Comparison of ENCODE assay signal across 10 cellular contexts in the genomic region with DNA sequence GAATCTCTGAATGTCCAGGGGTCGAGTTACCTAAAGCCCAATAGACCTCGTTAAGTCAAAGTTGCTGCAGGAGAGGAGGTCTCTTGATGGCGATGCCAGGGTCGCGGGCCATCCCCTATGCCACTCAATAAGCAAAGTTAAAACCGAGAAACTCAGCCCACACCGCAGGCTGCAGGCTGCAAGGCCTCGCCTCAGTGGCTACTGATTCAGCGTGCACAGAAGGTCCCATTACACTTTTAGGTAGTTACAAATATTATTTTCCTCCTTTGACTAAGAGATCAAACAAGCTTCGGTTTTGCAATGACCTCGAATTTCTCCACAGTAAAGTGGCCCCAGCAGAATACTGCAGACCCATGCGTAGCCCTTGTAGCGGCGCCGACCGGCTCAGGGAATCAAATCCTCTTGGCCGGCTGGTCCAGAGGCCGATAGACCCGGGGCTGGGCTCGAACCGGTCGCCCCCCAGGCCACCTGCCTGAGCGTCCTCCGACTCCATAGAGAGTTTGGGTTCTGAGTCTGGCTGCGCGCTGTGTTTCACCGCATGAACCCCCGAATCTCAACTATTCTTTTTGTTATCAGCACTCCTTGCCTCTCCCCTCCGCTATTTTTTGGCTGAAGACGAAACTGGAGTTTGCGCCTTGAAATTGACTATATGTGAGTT. TPM values are rescaled to one million over a fixed set of nuclear protein-coding genes. Genes with fewer than 3 reads are reported as not detected.
DNase-seq lines count a peak whose midpoint lies in the region; ATAC-seq and TF ChIP-seq lines count a peak whose summit lies in the region.
"Had no signal": no experiment of that assay in that cellular context is flagged by ENCODE, and none has a peak within 500 bp of the region (broad histone marks: within the 10 kb centered on the region; RNA-seq: fewer than 3 reads in every experiment).

No MANE protein-coding gene starts in this region.

- no peak for TF ChIP-seq POLR2A in thyroid gland (IDR thresholded peaks at IDR 0.05)

- no TSS peak for BruUV-seq in mammary epithelial cell (replicated peaks; lab: Mats Ljungman, UMichigan)

- H3K79me1 ChIP-seq in mesendoderm (ENCODE audit: low read length): no peaks in the 10 kb centered on the region

- H3K27ac Mint-ChIP-seq in activated T-helper 2 cell treated with anti-CD3 and anti-CD28 coated beads, Interferon-gamma antibody, Interleukin-2, Interleukin-4, amounts not matched to agents 10 μg/mL and 5 μg/mL and 100 μg/mL, durations not matched to agents 14 hours and 24 hours and 36 hours: no peak overlapping the region

- DNase-seq in GM06990 (ENCODE audit: extremely low read depth, insufficient read length) (peak; percentile 25), mesendoderm (peak; percentile 8), mammary epithelial cell (no peak), HAP-1 (ENCODE audit: low spot score in 2 of 2) (no peak), thyroid gland (no peak)
- DNase-seq in activated T-helper 2 cell treated with anti-CD3 and anti-CD28 coated beads, Interferon-gamma antibody, Interleukin-2, Interleukin-4, amounts not matched to agents 10 μg/mL and 5 μg/mL and 100 μg/mL, durations not matched to agents 14 hours and 24 hours and 36 hours (ENCODE audit: low spot score): no peak
- DNase-seq: Karpas-422 had no signal

- peaks cover 45% of the 10 kb centered on the region for H3K27me3 Mint-ChIP-seq in activated T-helper 2 cell treated with anti-CD3 and anti-CD28 coated beads, Interferon-gamma antibody, Interleukin-2, Interleukin-4, amounts not matched to agents 10 μg/mL and 5 μg/mL and 100 μg/mL, durations not matched to agents 14 hours and 24 hours and 36 hours (ENCODE audit: low read depth)

- no peaks in the 10 kb centered on the region for H3K79me2 ChIP-seq in mesendoderm (ENCODE audit: control insufficient read depth, insufficient read depth, low read length)
- H3K79me2 ChIP-seq in mammary epithelial cell (ENCODE audit: insufficient read depth, low read length): no peaks in the 10 kb centered on the region

- H3K4me2 ChIP-seq in mesendoderm (ENCODE audit: low read length) (peak overlapping the region; percentile 52), mammary epithelial cell (ENCODE audit: insufficient read depth, low read depth, low read length) (no peak overlapping the region)

- no peaks in the 10 kb centered on the region for H3K9me3 Mint-ChIP-seq in activated T-helper 2 cell treated with anti-CD3 and anti-CD28 coated beads, Interferon-gamma antibody, Interleukin-2, Interleukin-4, amounts not matched to agents 10 μg/mL and 5 μg/mL and 100 μg/mL, durations not matched to agents 14 hours and 24 hours and 36 hours

- ATAC-seq in GM21723 (IDR thresholded peaks at IDR 0.05; ENCODE audit: unreplicated experiment): peak; percentile 34
- no peak for ATAC-seq in HG03097 (IDR thresholded peaks at IDR 0.05; ENCODE audit: low FRiP score, unreplicated experiment)

- no peaks in the 10 kb centered on the region for H3K4me1 ChIP-seq in mesendoderm (ENCODE audit: control insufficient read depth, low read depth, low read length)
- H3K4me1 ChIP-seq in mammary epithelial cell (ENCODE audit: insufficient read depth, low read length): peaks cover 9% of the 10 kb centered on the region
- H3K4me1 ChIP-seq in HAP-1: no peaks in the 10 kb centered on the region
- peaks cover 7 to 14% of the 10 kb centered on the region in 2 donors for H3K4me1 ChIP-seq in thyroid gland

- no peaks in the 10 kb centered on the region for H4K20me1 ChIP-seq in mammary epithelial cell (ENCODE audit: insufficient read depth, low read length)

- WGBS in mesendoderm (ENCODE audit: extremely low coverage, insufficient coverage, low lambda C conversion rate): no CpG with 5 or more reads among the region's 31 CpGs
- WGBS in mammary epithelial cell (ENCODE audit: low coverage, missing lambda C conversion rate): 66% methylated on average over 26 of the region's 31 CpGs
- WGBS in thyroid gland, 2 donors: 45% methylated on average over 31 of the region's 31 CpGs

- no peak overlapping the region for H3K4ac ChIP-seq in mesendoderm (ENCODE audit: low read depth, low read length)

- TF ChIP-seq CTCF in GM06990 (IDR thresholded peaks at IDR 0.05; ENCODE audit: insufficient read depth, low read length, poor library complexity, severe bottlenecking) (no peak), mammary epithelial cell (conservative IDR thresholded peaks at IDR 0.05 in 1 of 2, IDR thresholded peaks at IDR 0.05 in 1 of 2; ENCODE audit: extremely low read depth in 1 of 2, insufficient read depth in 1 of 2, low read depth in 1 of 2, low read length in 2 of 2) (no peak), thyroid gland (IDR thresholded peaks at IDR 0.05) (no peak)

- H3K4me3 ChIP-seq in GM06990 (replicated peaks; ENCODE audit: low read depth, low read length) (no peak overlapping the region; the same call in 1 of the 2 replicates), mesendoderm (ENCODE audit: low read length) (no peak overlapping the region), mammary epithelial cell (replicated peaks in 1 of 3; ENCODE audit: insufficient read depth in 1 of 3, low read depth in 2 of 3, low read length in 3 of 3) (no peak overlapping the region), HAP-1 (no peak overlapping the region), thyroid gland (replicated peaks in 1 of 3) (no peak overlapping the region)

- dilution Hi-C loops in mammary epithelial cell (cut with HindIII; ENCODE audit: low sequenced_read_pairs): no loop called here

- H3K9ac ChIP-seq in mesendoderm (ENCODE audit: low read length) (no peak overlapping the region), mammary epithelial cell (ENCODE audit: insufficient read depth, low read length) (no peak overlapping the region)

- H3K18ac ChIP-seq in mesendoderm (ENCODE audit: low read length): no peak overlapping the region

- peaks cover 4% of the 10 kb centered on the region for H3K4me1 Mint-ChIP-seq in activated T-helper 2 cell treated with anti-CD3 and anti-CD28 coated beads, Interferon-gamma antibody, Interleukin-2, Interleukin-4, amounts not matched to agents 10 μg/mL and 5 μg/mL and 100 μg/mL, durations not matched to agents 14 hours and 24 hours and 36 hours (ENCODE audit: low read depth)

- no peak overlapping the region for H2BK5ac ChIP-seq in mesendoderm (ENCODE audit: low read length)

- H2BK120ac ChIP-seq in mesendoderm (ENCODE audit: low read depth, low read length): no peak overlapping the region

- intact Hi-C loops in activated T-helper 2 cell treated with anti-CD3 and anti-CD28 coated beads, Interferon-gamma antibody, Interleukin-2, Interleukin-4, amounts not matched to agents 10 μg/mL and 5 μg/mL and 100 μg/mL, durations not matched to agents 14 hours and 24 hours and 36 hours (cut with micrococcal nuclease): no loop called here
- intact Hi-C loops in mammary epithelial cell (cut with micrococcal nuclease) (loop anchor here (5.0 to 10.0 kb wide), 2 partner anchors 75 to 402 kb away; no protein-coding TSS in a partner anchor), thyroid gland (cut with DNase I) (no loop called here)

- no peak overlapping the region for H3K23ac ChIP-seq in mesendoderm (ENCODE audit: low read length)

- H3K27ac ChIP-seq in mesendoderm (ENCODE audit: low read depth, low read length) (no peak overlapping the region), mammary epithelial cell (ENCODE audit: insufficient read depth, low read depth, low read length) (no peak overlapping the region), thyroid gland (no peak overlapping the region)

- no peak overlapping the region for H4K5ac ChIP-seq in mesendoderm (ENCODE audit: low read length)

- no peak overlapping the region for H3K56ac ChIP-seq in mesendoderm (ENCODE audit: low read length)

- peaks cover 3% of the 10 kb centered on the region for H3K36me3 Mint-ChIP-seq in activated T-helper 2 cell treated with anti-CD3 and anti-CD28 coated beads, Interferon-gamma antibody, Interleukin-2, Interleukin-4, amounts not matched to agents 10 μg/mL and 5 μg/mL and 100 μg/mL, durations not matched to agents 14 hours and 24 hours and 36 hours (ENCODE audit: low read depth)

- H4K8ac ChIP-seq in mesendoderm (ENCODE audit: low read depth, low read length): no peak overlapping the region

- H3K9me3 ChIP-seq in mammary epithelial cell (replicated peaks; ENCODE audit: insufficient read depth, low read length) (no peaks in the 10 kb centered on the region), HAP-1 (no peaks in the 10 kb centered on the region), thyroid gland (no peaks in the 10 kb centered on the region)

- H3K27me3 ChIP-seq in GM06990 (replicated peaks; ENCODE audit: control insufficient read depth, insufficient read depth, low read length) (no peaks in the 10 kb centered on the region; the same call in none of the 2 replicates), mesendoderm (ENCODE audit: insufficient read depth, low read length, poor library complexity) (peaks cover 32% of the 10 kb centered on the region), mammary epithelial cell (ENCODE audit: insufficient read depth, low read length) (peaks cover 18% of the 10 kb centered on the region), HAP-1 (ENCODE audit: low read depth) (no peaks in the 10 kb centered on the region), thyroid gland (no peaks in the 10 kb centered on the region)

- H3K36me3 ChIP-seq in GM06990 (ENCODE audit: control insufficient read depth, insufficient read depth, low read length) (no peaks in the 10 kb centered on the region), mesendoderm (ENCODE audit: control insufficient read depth, insufficient read depth, low read length) (no peaks in the 10 kb centered on the region), mammary epithelial cell (ENCODE audit: insufficient read depth, low read length) (no peaks in the 10 kb centered on the region), HAP-1 (replicated peaks) (no peaks in the 10 kb centered on the region), thyroid gland (no peaks in the 10 kb centered on the region)

- peak overlapping the region; percentile 60 for H3K4me3 Mint-ChIP-seq in activated T-helper 2 cell treated with anti-CD3 and anti-CD28 coated beads, Interferon-gamma antibody, Interleukin-2, Interleukin-4, amounts not matched to agents 10 μg/mL and 5 μg/mL and 100 μg/mL, durations not matched to agents 14 hours and 24 hours and 36 hours (ENCODE audit: low read depth)

- no peak overlapping the region for H2AK5ac ChIP-seq in mesendoderm (ENCODE audit: low read length)

- in situ Hi-C loops in mammary epithelial cell (cut with MboI; ENCODE audit: low sequenced_read_pairs in 2 of 2) (no loop called here), HAP-1 (cut with MboI; ENCODE audit: low sequenced_read_pairs) (no loop called here)

- H2AFZ ChIP-seq in mammary epithelial cell (ENCODE audit: low read depth, low read length): no peak overlapping the region

- H2BK15ac ChIP-seq in mesendoderm (replicated peaks; ENCODE audit: low read depth): no peak overlapping the region

- CTCF ChIA-PET in mammary epithelial cell (lab: Charles Lee; ENCODE audit: low non-redundant PET): interaction anchor here (0.7 kb wide), 1 partner anchor 20 kb away, joined by 11 read pairs; no protein-coding TSS in a partner anchor

RNA-seq across cellular contexts. Expression of a gene that starts 2.3 kb away (rescaled TPM):
- 0.07 and 0.14 TPM in 2 replicates for total RNA-seq in activated T-helper 2 cell treated with anti-CD3 and anti-CD28 coated beads, Interferon-gamma antibody, Interleukin-2, Interleukin-4, amounts not matched to agents 10 μg/mL and 5 μg/mL and 100 μg/mL, durations not matched to agents 14 hours and 24 hours and 36 hours
- 0.35 TPM for polyA plus RNA-seq in mesendoderm (2013, experiment 1 of 2)
- polyA plus RNA-seq in mesendoderm (2013, experiment 2 of 2): 0.24 TPM
- total RNA-seq in mammary epithelial cell (under 1 TPM in 1 of 2 donors, not detected in 1; 0.33 TPM), thyroid gland (under 1 TPM in 1 of 4 donors, not detected in 3; 0.33 TPM)
- not detected for polyA plus RNA-seq in mammary epithelial cell
- not detected for polyA minus RNA-seq in mammary epithelial cell
- total RNA-seq: RPMI7951 had no signal

Comparison
In these comparisons a context has a peak if more than half of its experiments do, and no peak if none do; other contexts are left out.
1. DNase-seq: peak in GM06990 (single experiment) and mesendoderm (single experiment); none in activated T-helper 2 cell treated with anti-CD3 and anti-CD28 coated beads, Interferon-gamma antibody, Interleukin-2, Interleukin-4, amounts not matched to agents 10 μg/mL and 5 μg/mL and 100 μg/mL, durations not matched to agents 14 hours and 24 hours and 36 hours (single experiment), mammary epithelial cell (single experiment), HAP-1 (0 of 2) and thyroid gland (0 of 2).